Comparison of ENCODE assay signal across 8 cellular contexts in the genomic region with DNA sequence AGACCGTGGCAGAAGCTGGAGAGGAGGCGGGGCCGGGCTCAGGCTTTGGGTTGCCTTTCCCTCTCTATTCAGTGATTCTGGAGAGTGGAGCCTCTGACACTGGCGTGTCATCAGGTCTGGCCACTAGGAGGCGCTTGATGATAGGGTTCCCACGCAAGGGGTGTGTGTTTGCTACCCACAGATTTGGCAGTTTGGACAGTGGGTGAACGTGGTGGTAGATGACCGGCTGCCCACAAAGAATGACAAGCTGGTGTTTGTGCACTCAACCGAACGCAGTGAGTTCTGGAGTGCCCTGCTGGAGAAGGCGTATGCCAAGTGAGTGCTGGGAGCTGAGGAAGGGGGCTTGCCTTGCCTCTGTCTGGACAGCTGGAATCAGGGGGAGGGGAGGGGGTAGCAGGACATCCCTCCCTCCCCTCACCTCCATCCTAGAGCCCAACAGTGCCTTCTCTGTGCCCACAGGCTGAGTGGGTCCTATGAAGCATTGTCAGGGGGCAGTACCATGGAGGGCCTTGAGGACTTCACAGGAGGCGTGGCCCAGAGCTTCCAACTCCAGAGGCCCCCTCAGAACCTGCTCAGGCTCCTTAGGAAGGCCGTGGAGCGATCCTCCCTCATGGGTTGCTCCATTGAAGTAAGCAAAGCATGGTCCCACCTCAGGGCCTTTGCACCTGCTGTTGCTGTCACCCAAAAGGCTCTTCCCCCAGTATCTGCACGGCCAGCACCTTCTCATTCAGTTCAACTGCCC. TPM values are rescaled to one million over a fixed set of nuclear protein-coding genes. Genes with fewer than 3 reads are reported as not detected.
DNase-seq lines count a peak whose midpoint lies in the region; ATAC-seq, FAIRE-seq and TF ChIP-seq lines count a peak whose summit lies in the region.

No MANE protein-coding gene starts in this region.

- ATAC-seq in HG03139 (IDR thresholded peaks at IDR 0.05; ENCODE audit: unreplicated experiment) (peak; percentile 61), lung (ENCODE audit: insufficient read depth, low FRiP score) (peak; percentile 90)

- H3K27me3 Mint-ChIP-seq in activated CD4-positive, alpha-beta T cell treated with anti-CD3 and anti-CD28 coated beads, Interleukin-2, amount 10 ng/mL, durations not matched to agents 24 days and 14 days = peaks cover 14% of the 10 kb centered on the region

- peak; percentile 76 for DNase-seq in GM12891 (ENCODE audit: insufficient read length, low spot score)
- DNase-seq in NCI-H526 treated with DMSO at 0.1 percent for 48 hours (lab: John Stamatoyannopoulos, UW) = peak; percentile 54
- DNase-seq in activated CD4-positive, alpha-beta T cell treated with anti-CD3 and anti-CD28 coated beads, Interleukin-2, amount 10 ng/mL, durations not matched to agents 24 days and 14 days = peak; percentile 93
- peak; percentile 78 for DNase-seq in dedifferentiated amniotic fluid mesenchymal stem cell (ENCODE audit: extremely low spot score)
- peak; percentile 87 for DNase-seq in lung (ENCODE audit: low spot score)
- DNase-seq in stimulated activated CD8-positive, alpha-beta memory T cell treated with anti-CD3 and anti-CD28 coated beads, Interleukin-12 subunit alpha, Interleukin-12 subunit beta, amount 100 ng/mL, for 24 hours (ENCODE audit: extremely low read depth) = peak; percentile 33

- TF ChIP-seq CTCF in lung (IDR thresholded peaks at IDR 0.05; ENCODE audit: control extremely low read depth, extremely low read depth) = peak; percentile 85

- peak overlapping the region; percentile 29 for H3K27ac Mint-ChIP-seq in activated CD4-positive, alpha-beta T cell treated with anti-CD3 and anti-CD28 coated beads, Interleukin-2, amount 10 ng/mL, durations not matched to agents 24 days and 14 days

- H3K9me3 ChIP-seq in lung (ENCODE audit: control insufficient read depth in 2 of 2, insufficient read depth in 1 of 2, low read length in 1 of 2) = no peaks in the 10 kb centered on the region

- no peak overlapping the region for H3K4me3 ChIP-seq in lung

- H3K4me3 Mint-ChIP-seq in activated CD4-positive, alpha-beta T cell treated with anti-CD3 and anti-CD28 coated beads, Interleukin-2, amount 10 ng/mL, durations not matched to agents 24 days and 14 days = no peak overlapping the region

- no peaks in the 10 kb centered on the region for H3K36me3 Mint-ChIP-seq in activated CD4-positive, alpha-beta T cell treated with anti-CD3 and anti-CD28 coated beads, Interleukin-2, amount 10 ng/mL, durations not matched to agents 24 days and 14 days (ENCODE audit: low read depth)

- intact Hi-C loops in activated CD4-positive, alpha-beta T cell treated with anti-CD3 and anti-CD28 coated beads, Interleukin-2, amount 10 ng/mL, durations not matched to agents 24 days and 14 days (cut with micrococcal nuclease) = loop anchor here (1.0 to 5.0 kb wide), 4 partner anchors 49 to 165 kb away; a partner anchor contains a TSS

- H3K4me1 ChIP-seq in lung (ENCODE audit: control insufficient read depth in 2 of 2, insufficient read depth in 2 of 2, low read length in 2 of 2) = peaks cover 0 to 5% of the 10 kb centered on the region in 2 donors

- no peaks in the 10 kb centered on the region for H3K27me3 ChIP-seq in lung (ENCODE audit: control insufficient read depth, insufficient read depth)

- no peak overlapping the region for H3K27ac ChIP-seq in lung (ENCODE audit: low read depth in 1 of 2, low read length in 1 of 2)

- WGBS in lung, 2 donors = 27 to 28% methylated on average over 15 of the region's 15 CpGs

- TF ChIP-seq POLR2A in GM12891 (IDR thresholded peaks at IDR 0.05; ENCODE audit: low read depth, low read length) = no peak

- H3K4me1 Mint-ChIP-seq in activated CD4-positive, alpha-beta T cell treated with anti-CD3 and anti-CD28 coated beads, Interleukin-2, amount 10 ng/mL, durations not matched to agents 24 days and 14 days = peaks cover 16% of the 10 kb centered on the region

- peak; percentile 21 for FAIRE-seq in A204.1 (lab: Jason Lieb, UNC)
- FAIRE-seq in GM12891 (lab: Jason Lieb, UNC) = peak; percentile 78

- H3K36me3 ChIP-seq in lung (ENCODE audit: control insufficient read depth in 2 of 2, insufficient read depth in 2 of 2, low read length in 2 of 2) = no peaks in the 10 kb centered on the region

- no peaks in the 10 kb centered on the region for H3K9me3 Mint-ChIP-seq in activated CD4-positive, alpha-beta T cell treated with anti-CD3 and anti-CD28 coated beads, Interleukin-2, amount 10 ng/mL, durations not matched to agents 24 days and 14 days

TF ChIP-seq in GM12891, 5 proteins besides CTCF, POLR2A, EP300 and RAD21:
- TF ChIP-seq POLR2AphosphoS5 (IDR thresholded peaks at IDR 0.05; ENCODE audit: low read depth, low read length) (no peak), PAX5 (IDR thresholded peaks at IDR 0.05; ENCODE audit: insufficient read depth, low read length, severe bottlenecking) (no peak)
TF ChIP-seq in GM12891: peak in this region for 0.

RNA-seq across cellular contexts. Expression of a gene that starts 14.3 kb away (rescaled TPM):
- 1.2 TPM for polyA plus RNA-seq in GM12891 (2012; ENCODE audit: low read depth, missing spikeins)
- total RNA-seq in activated CD4-positive, alpha-beta T cell treated with anti-CD3 and anti-CD28 coated beads, Interleukin-2, amount 10 ng/mL, durations not matched to agents 24 days and 14 days = 0.28 TPM in 1 of 2 replicates, not detected in the other
- total RNA-seq in lung = under 1 TPM in 1 of 2 donors, not detected in 1; 0.15 TPM
- polyA plus RNA-seq in lung = under 1 TPM; 0.07 to 0.30 TPM

RNA-seq across cellular contexts. Expression of a gene that starts 43.8 kb away (rescaled TPM):
- polyA plus RNA-seq in GM12891 (2012; ENCODE audit: low read depth, missing spikeins) = 0.12 TPM
- not detected in 2 replicates for total RNA-seq in activated CD4-positive, alpha-beta T cell treated with anti-CD3 and anti-CD28 coated beads, Interleukin-2, amount 10 ng/mL, durations not matched to agents 24 days and 14 days
- not detected for total RNA-seq in lung
- polyA plus RNA-seq in lung = under 1 TPM in 1 of 2 donors, not detected in 1; 0.21 TPM

RNA-seq across cellular contexts. Expression of a gene that starts 45.6 kb away (rescaled TPM):
- polyA plus RNA-seq in GM12891 (2012; ENCODE audit: low read depth, missing spikeins) = 7.0 TPM
- 17.8 and 19.7 TPM in 2 replicates for total RNA-seq in activated CD4-positive, alpha-beta T cell treated with anti-CD3 and anti-CD28 coated beads, Interleukin-2, amount 10 ng/mL, durations not matched to agents 24 days and 14 days
- 10 to 100 TPM; 93.1 to 94.5 TPM for total RNA-seq in lung
- 10 to 100 TPM; 49.0 to 83.6 TPM for polyA plus RNA-seq in lung

RNA-seq across cellular contexts. Expression of a gene that starts 45.7 kb away (rescaled TPM):
- 82.0 TPM for polyA plus RNA-seq in GM12891 (2012; ENCODE audit: low read depth, missing spikeins)
- 65.6 and 67.5 TPM in 2 replicates for total RNA-seq in activated CD4-positive, alpha-beta T cell treated with anti-CD3 and anti-CD28 coated beads, Interleukin-2, amount 10 ng/mL, durations not matched to agents 24 days and 14 days
- total RNA-seq in lung = 10 to 100 TPM; 70.8 to 90.2 TPM
- polyA plus RNA-seq in lung = 100 to 1,000 TPM; 112 to 219 TPM

RNA-seq across cellular contexts. Expression of a gene that starts 50.5 kb away (rescaled TPM):
- polyA plus RNA-seq in GM12891 (2012; ENCODE audit: low read depth, missing spikeins) = 37.6 TPM
- total RNA-seq in activated CD4-positive, alpha-beta T cell treated with anti-CD3 and anti-CD28 coated beads, Interleukin-2, amount 10 ng/mL, durations not matched to agents 24 days and 14 days = 139 and 144 TPM in 2 replicates
- 10 to 100 TPM; 19.1 to 42.7 TPM for total RNA-seq in lung
- polyA plus RNA-seq in lung = 10 to 100 TPM; 20.3 to 32.5 TPM

Comparison
In these comparisons a context has a peak if more than half of its experiments do, and no peak if none do; other contexts are left out.
1. DNase-seq: peak in every context shown above with its lines; median percentile 93 in activated CD4-positive, alpha-beta T cell treated with anti-CD3 and anti-CD28 coated beads, Interleukin-2, amount 10 ng/mL, durations not matched to agents 24 days and 14 days; 87 in lung; 78 in dedifferentiated amniotic fluid mesenchymal stem cell; 76 in GM12891; 54 in NCI-H526 treated with DMSO at 0.1 percent for 48 hours; 33 in stimulated activated CD8-positive, alpha-beta memory T cell treated with anti-CD3 and anti-CD28 coated beads, Interleukin-12 subunit alpha, Interleukin-12 subunit beta, amount 100 ng/mL, for 24 hours.